Comparison of ENCODE assay signal across 24 cellular contexts in the genomic region with DNA sequence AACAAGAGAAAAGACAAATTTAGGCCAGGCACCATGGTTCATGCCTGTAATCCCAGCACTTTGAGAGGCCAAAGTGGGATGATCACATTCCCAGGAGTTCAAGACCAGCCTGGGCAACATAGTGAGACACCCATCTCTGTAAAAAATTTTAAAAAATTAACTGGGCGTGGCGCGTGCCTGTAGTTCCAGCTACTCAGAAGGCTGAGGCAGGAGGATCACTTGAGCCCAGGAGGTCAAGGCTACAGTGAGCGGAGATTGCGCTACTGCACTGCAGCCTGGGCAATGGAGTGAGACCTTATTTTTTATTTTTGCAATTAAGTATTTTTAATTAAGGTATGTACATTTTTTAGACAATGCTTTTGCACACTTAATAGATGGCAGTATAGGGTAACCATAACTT. TPM values are rescaled to one million over a fixed set of nuclear protein-coding genes. Genes with fewer than 3 reads are reported as not detected.
DNase-seq lines count a peak whose midpoint lies in the region; ATAC-seq, FAIRE-seq and TF ChIP-seq lines count a peak whose summit lies in the region.
"Had no signal": no experiment of that assay in that cellular context is flagged by ENCODE, and none has a peak within 500 bp of the region (broad histone marks: within the 10 kb centered on the region; RNA-seq: fewer than 3 reads in every experiment).

No MANE protein-coding gene starts in this region.

- no peak for TF ChIP-seq EP300 in K562 (IDR thresholded peaks at IDR 0.05; ENCODE audit: low read length)

- H3K9me3 Mint-ChIP-seq in CD4-positive, CD25-positive, alpha-beta regulatory T cell = peaks cover 0 to 3% (median 0%) of the 10 kb centered on the region in 7 donors
- H3K9me3 Mint-ChIP-seq: CD8-positive, alpha-beta T cell had no signal

- H3K4me1 Mint-ChIP-seq in CD4-positive, CD25-positive, alpha-beta regulatory T cell = peaks cover 4 to 18% (median 5%) of the 10 kb centered on the region in 4 donors

- WGBS in K562 (ENCODE audit: insufficient coverage, low coverage, missing lambda C conversion rate) = 98% methylated on average over 5 of the region's 5 CpGs

- no peak overlapping the region for H3K27ac ChIP-seq in CD4-positive, CD25-positive, alpha-beta regulatory T cell (ENCODE audit: insufficient read depth, low read length, poor library complexity, severe bottlenecking)
- no peak overlapping the region for H3K27ac ChIP-seq in HEK293 (ENCODE audit: extremely low read depth, low read depth, low read length)
- H3K27ac ChIP-seq in K562 (ENCODE audit: extremely low read depth, low read depth, low read length) = no peak overlapping the region
- no peak overlapping the region for H3K27ac ChIP-seq in osteoblast (ENCODE audit: low read depth, low read length)
- H3K27ac ChIP-seq: A549 had no signal

- no peaks in the 10 kb centered on the region for H3K27me3 ChIP-seq in CD4-positive, CD25-positive, alpha-beta regulatory T cell (ENCODE audit: control insufficient read depth, insufficient read depth, low read length)
- H3K27me3 ChIP-seq in K562 (ENCODE audit: control insufficient read depth in 2 of 2, insufficient read depth in 2 of 2, low read length in 2 of 2) (no peaks in the 10 kb centered on the region), osteoblast (ENCODE audit: insufficient read depth, low read length) (no peaks in the 10 kb centered on the region)
- H3K27me3 ChIP-seq: BE2C; BLaER1 treated with 17β-estradiol and CSF1 and Interleukin-3, amounts not matched to agents 10 nM and 100 nM had no signal

- POLR2A ChIA-PET in HEK293 (lab: Yijun Ruan, JAX) (no interaction called here), K562 (lab: Yijun Ruan, JAX) (no interaction called here)

- ATAC-seq in CD4-positive, CD25-positive, alpha-beta regulatory T cell (ENCODE audit: low read depth in 2 of 2) = no peak
- ATAC-seq in K562 = no peak
- ATAC-seq in GM21717 (IDR thresholded peaks at IDR 0.05; ENCODE audit: unreplicated experiment) = no peak
- ATAC-seq: A549; CD8-positive, alpha-beta T cell had no signal

- peaks cover 6% of the 10 kb centered on the region; the same call in 1 of the 2 replicates for H4K20me1 ChIP-seq in K562 (replicated peaks; ENCODE audit: control insufficient read depth, insufficient read depth, low read length)
- H4K20me1 ChIP-seq in osteoblast (ENCODE audit: insufficient read depth, low read length) = no peaks in the 10 kb centered on the region

- H3K36me3 Mint-ChIP-seq in CD4-positive, CD25-positive, alpha-beta regulatory T cell = no peaks in the 10 kb centered on the region
- H3K36me3 Mint-ChIP-seq: CD14-positive monocyte had no signal

- peak overlapping the region in 3 of 4 donors; percentile 31 to 80 (median 65) for H3K4me3 Mint-ChIP-seq in CD4-positive, CD25-positive, alpha-beta regulatory T cell
- H3K4me3 Mint-ChIP-seq: CD14-positive monocyte had no signal

- CTCF ChIA-PET in HEK293 (lab: Yijun Ruan, JAX) (interaction anchor here (1.7 to 2.4 kb wide), 2 partner anchors 23 to 51 kb away, joined by 5 to 16 read pairs; no protein-coding TSS in a partner anchor), K562 (lab: Yijun Ruan, JAX; ENCODE audit: low intra/inter-chr PET ratio) (interaction anchor here (0.7 kb wide), 1 partner anchor 125 kb away, joined by 3 read pairs; no protein-coding TSS in a partner anchor)

- H3K4me2 ChIP-seq in K562 (ENCODE audit: insufficient read depth, low read length) (no peak overlapping the region), osteoblast (ENCODE audit: insufficient read depth, low read length) (no peak overlapping the region)
- H3K4me2 ChIP-seq: A549 had no signal

- H3K36me3 ChIP-seq in CD4-positive, CD25-positive, alpha-beta regulatory T cell (ENCODE audit: control insufficient read depth, insufficient read depth, low read length) = no peaks in the 10 kb centered on the region
- no peaks in the 10 kb centered on the region; a peak in 1 of 3 replicates for H3K36me3 ChIP-seq in HEK293 (ENCODE audit: control insufficient read depth in 2 of 2, insufficient read depth in 1 of 2, low read length in 2 of 2)
- H3K36me3 ChIP-seq in K562 (ENCODE audit: control insufficient read depth, insufficient read depth, low read length) = peaks cover 31% of the 10 kb centered on the region; the same call in 2 of the 3 replicates
- peaks cover 7% of the 10 kb centered on the region for H3K36me3 ChIP-seq in osteoblast (ENCODE audit: insufficient read depth, low read length)

- TF ChIP-seq CTCF in HEK293 (tag by site-specific recombination; IDR thresholded peaks at IDR 0.05) (no peak), K562 (IDR thresholded peaks at IDR 0.05 in 2 of 3, conservative IDR thresholded peaks at IDR 0.05 in 1 of 3; ENCODE audit: insufficient read depth in 2 of 3, low read depth in 1 of 3, low read length in 3 of 3) (no peak), osteoblast (IDR thresholded peaks at IDR 0.05; ENCODE audit: extremely low read depth, low read depth, low read length) (no peak)

- H3K9me1 ChIP-seq in K562 (ENCODE audit: control insufficient read depth, insufficient read depth, low read length) = peaks cover 10% of the 10 kb centered on the region

- intact Hi-C loops in K562 (cut with micrococcal nuclease) = loop anchor here (5.0 kb wide), 1 partner anchor 41 kb away; no protein-coding TSS in a partner anchor

- H2AFZ ChIP-seq in K562 (ENCODE audit: low read depth, low read length) = no peak overlapping the region
- no peak overlapping the region for H2AFZ ChIP-seq in osteoblast (ENCODE audit: low read length)
- H2AFZ ChIP-seq: GM23248 had no signal

- TF ChIP-seq RAD21 in K562 (CRISPR knock-in tag; conservative IDR thresholded peaks at IDR 0.05 in 1 of 2, IDR thresholded peaks at IDR 0.05 in 1 of 2) = no peak

- no TSS peak for BruUV-seq in K562 (replicated peaks; lab: Mats Ljungman, UMichigan)

- FAIRE-seq in K562 (lab: Jason Lieb, UNC) = no peak
- FAIRE-seq: A549, G401.6, GM12892, H1 had no signal

- no peak overlapping the region for H3K9ac ChIP-seq in K562 (ENCODE audit: insufficient read depth in 1 of 2, low read depth in 2 of 2, low read length in 2 of 2)
- H3K9ac ChIP-seq: BLaER1 treated with 17β-estradiol and CSF1 and Interleukin-3, amounts not matched to agents 10 nM and 100 nM had no signal

- peaks cover 73% of the 10 kb centered on the region for H3K79me2 ChIP-seq in K562 (ENCODE audit: control insufficient read depth, insufficient read depth, low read length)
- peaks cover 68% of the 10 kb centered on the region for H3K79me2 ChIP-seq in osteoblast (ENCODE audit: insufficient read depth, low read length)

- no peak overlapping the region for H3K4me3 ChIP-seq in CD4-positive, CD25-positive, alpha-beta regulatory T cell (ENCODE audit: low read depth, low read length)
- H3K4me3 ChIP-seq in HEK293 (ENCODE audit: low read depth, low read length) (no peak overlapping the region), K562 (no peak overlapping the region), osteoblast (ENCODE audit: insufficient read depth, low read length) (no peak overlapping the region)
- H3K4me3 ChIP-seq: A549; BLaER1 treated with 17β-estradiol and CSF1 and Interleukin-3, amounts not matched to agents 10 nM and 100 nM; GM23248 had no signal

- DNase-seq in CD4-positive, CD25-positive, alpha-beta regulatory T cell = no peak
- DNase-seq in K562 (ENCODE audit: extremely low read depth in 1 of 4, low spot score in 3 of 4) (no peak), osteoblast (ENCODE audit: insufficient read length, low spot score, missing footprints) (peak; percentile 27), SHP77 treated with DMSO at 0.1 percent for 48 hours (lab: John Stamatoyannopoulos, UW) (no peak)
- DNase-seq in activated CD4-positive, CD25-positive, alpha-beta regulatory T cell treated with anti-CD3 and anti-CD28 coated beads, Interleukin-2, amount 50 U/mL, for 72 hours = no peak
- DNase-seq: 8988T; ACHN; AML-193; BE2C; Caco-2; CD8-positive, alpha-beta T cell; DMS153; DND-41; GM23248; H7; HCEC 1CT had no signal

- H3K9me3 ChIP-seq in CD4-positive, CD25-positive, alpha-beta regulatory T cell (ENCODE audit: control insufficient read depth in 2 of 2, low read length in 2 of 2) = no peaks in the 10 kb centered on the region
- no peaks in the 10 kb centered on the region for H3K9me3 ChIP-seq in HEK293 (ENCODE audit: control insufficient read depth, insufficient read depth, low read depth, low read length)
- H3K9me3 ChIP-seq in K562 (replicated peaks; ENCODE audit: control insufficient read depth, insufficient read depth, low read depth, low read length) = no peaks in the 10 kb centered on the region
- H3K9me3 ChIP-seq in osteoblast (ENCODE audit: low read depth, low read length) = no peaks in the 10 kb centered on the region
- H3K9me3 ChIP-seq: A549; BE2C; BLaER1 treated with 17β-estradiol and CSF1 and Interleukin-3, amounts not matched to agents 10 nM and 100 nM; Caco-2 had no signal

- no peak overlapping the region for H3K27ac Mint-ChIP-seq in CD4-positive, CD25-positive, alpha-beta regulatory T cell
- H3K27ac Mint-ChIP-seq: CD8-positive, alpha-beta T cell had no signal

- no peak for TF ChIP-seq POLR2A in K562 (conservative IDR thresholded peaks at IDR 0.05)

- peaks cover 12% of the 10 kb centered on the region for H3K4me1 ChIP-seq in CD4-positive, CD25-positive, alpha-beta regulatory T cell (ENCODE audit: control insufficient read depth, insufficient read depth, low read length, poor library complexity, severe bottlenecking)
- H3K4me1 ChIP-seq in HEK293 (ENCODE audit: control insufficient read depth, insufficient read depth, low read length) = peaks cover 8% of the 10 kb centered on the region
- peaks cover 8 to 21% of the 10 kb centered on the region in 2 experiments for H3K4me1 ChIP-seq in K562 (replicated peaks in 1 of 2; ENCODE audit: control insufficient read depth in 2 of 2, insufficient read depth in 2 of 2, low read length in 2 of 2)
- peaks cover 15% of the 10 kb centered on the region for H3K4me1 ChIP-seq in osteoblast (ENCODE audit: insufficient read depth, low read length)
- H3K4me1 ChIP-seq: BE2C, Caco-2 had no signal

- H3K27me3 Mint-ChIP-seq in CD4-positive, CD25-positive, alpha-beta regulatory T cell = no peaks in the 10 kb centered on the region

- in situ Hi-C loops in K562 (cut with MboI) = no loop called here

RNA-seq across cellular contexts. Expression of a gene that starts 3.3 kb away (rescaled TPM):
- total RNA-seq in CD4-positive, CD25-positive, alpha-beta regulatory T cell = 11.1 TPM
- polyA plus RNA-seq in CD4-positive, CD25-positive, alpha-beta regulatory T cell = 1 to 10 TPM; 2.0 to 4.3 (median 3.2) TPM
- 162 and 229 TPM in 2 replicates for total RNA-seq in K562 (2011; cell fraction: chromatin; rRNA removed; ENCODE audit: low replicate concordance)
- 68.4 and 78.3 TPM in 2 replicates for total RNA-seq in K562 (2011; cell fraction: nucleolus; rRNA removed)
- total RNA-seq in K562 (2011; cell fraction: nucleoplasm; rRNA removed) = 96.0 and 99.6 TPM in 2 replicates
- 36.0 and 36.9 TPM in 2 replicates for total RNA-seq in K562 (2014; rRNA removed)
- total RNA-seq in K562 (2014; rRNA removed; fragmentation: Illumina TruSeq; extraction: Trizol) = 63.0 and 85.9 TPM in 2 replicates
- total RNA-seq in K562 (2015; rRNA removed; fragmentation: Illumina TruSeq; extraction: Trizol) = 22.9 and 24.0 TPM in 2 replicates
- 118 and 128 TPM in 2 replicates for total RNA-seq in K562 (2021)
- polyA plus RNA-seq in K562 (2011; rRNA removed) = 77.7 and 80.6 TPM in 2 replicates
- 23.3 and 44.4 TPM in 2 replicates for polyA plus RNA-seq in K562 (2011; cell fraction: cytosol; rRNA removed)
- polyA plus RNA-seq in K562 (2011; cell fraction: nucleus; rRNA removed) = 34.2 and 46.5 TPM in 2 replicates
- polyA plus RNA-seq in K562 (2012) = 47.8 and 100 TPM in 2 replicates
- polyA plus RNA-seq in K562 (2014; fragmentation: Illumina TruSeq; extraction: Trizol) = 65.5 and 68.2 TPM in 2 replicates
- 10 to 100 TPM; 20.9 to 27.7 TPM for polyA plus RNA-seq in K562 (2014; fragmentation: Nextera tagmentation; extraction: Ambion mirVana)
- 61.0 and 61.8 TPM in 2 replicates for polyA plus RNA-seq in K562 (2014; rRNA removed)
- polyA minus RNA-seq in K562 (2011; rRNA and poly(A)+ RNA removed) = 78.9 and 99.3 TPM in 2 replicates
- polyA minus RNA-seq in K562 (2011; cell fraction: cytosol; rRNA and poly(A)+ RNA removed) = 48.1 and 48.5 TPM in 2 replicates
- polyA minus RNA-seq in K562 (2011; cell fraction: nucleus; rRNA and poly(A)+ RNA removed) = 38.1 and 74.5 TPM in 2 replicates
- total RNA-seq in osteoblast = 56.8 and 58.0 TPM in 2 replicates
